ENCODE assay signal across 14 cellular contexts in the genomic region with DNA sequence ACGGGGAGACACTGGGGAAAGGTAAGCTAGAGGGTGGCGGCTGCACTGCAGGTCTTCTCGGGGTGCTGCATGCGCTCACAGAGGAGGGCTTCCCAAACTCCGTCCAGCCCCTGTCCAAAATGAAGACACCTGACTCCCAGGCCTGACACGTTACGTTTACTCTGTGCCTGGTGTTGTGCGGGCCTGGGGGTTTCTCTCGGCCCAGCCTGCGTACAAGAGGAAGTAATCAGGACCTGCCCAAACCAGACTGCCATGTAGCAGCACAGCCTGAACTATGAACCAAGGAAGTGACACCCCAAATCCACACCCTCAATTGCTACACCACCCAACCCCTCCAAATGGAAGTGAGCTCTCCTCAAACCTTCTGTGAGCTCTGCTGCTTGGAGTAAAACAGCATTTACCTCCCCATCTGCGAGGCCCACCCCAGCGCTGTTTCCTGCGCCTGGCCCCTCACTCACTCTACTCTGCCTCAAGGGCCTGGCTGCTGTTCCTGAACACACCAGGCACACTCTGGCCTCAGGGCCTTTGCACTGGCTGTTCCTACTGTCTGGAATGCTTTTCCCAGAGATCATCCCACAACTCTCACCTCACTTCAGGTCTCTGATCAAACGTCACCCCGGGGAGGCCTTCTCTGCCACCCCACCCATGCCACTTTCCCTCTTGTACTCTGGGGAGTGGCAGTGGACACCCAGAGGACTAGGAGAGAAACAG. TPM values are rescaled to one million over a fixed set of nuclear protein-coding genes. Genes with fewer than 3 reads are reported as not detected.
A peak's percentile ranks its signal among the peaks of the same experiment; 100 is the strongest.
DNase-seq lines count a peak whose midpoint lies in the region; ATAC-seq and TF ChIP-seq lines count a peak whose summit lies in the region.
"Had no signal": no experiment of that assay in that cellular context is flagged by ENCODE, and none has a peak within 500 bp of the region (broad histone marks: within the 10 kb centered on the region; RNA-seq: fewer than 3 reads in every experiment).

No MANE protein-coding gene starts in this region.

- H3K27me3 Mint-ChIP-seq in activated naive CD4-positive, alpha-beta T cell treated with anti-CD3 and anti-CD28 coated beads, Interleukin-2, amount 10 ng/mL, durations not matched to agents 7 days and 5 days, result no peaks in the 10 kb centered on the region
- peaks cover 5% of the 10 kb centered on the region for H3K27me3 Mint-ChIP-seq in brain
- H3K27me3 Mint-ChIP-seq in stimulated activated naive B cell treated with anti-CD40 and anti-IgM and Interleukin-4, amounts not matched to agents 10 μg/mL and 1 μg/mL and 100 μg/mL, for 72 hours, result no peaks in the 10 kb centered on the region

- peak overlapping the region; percentile 51 for H3K4me3 Mint-ChIP-seq in activated naive CD4-positive, alpha-beta T cell treated with anti-CD3 and anti-CD28 coated beads, Interleukin-2, amount 10 ng/mL, durations not matched to agents 7 days and 5 days
- H3K4me3 Mint-ChIP-seq in brain, result peak overlapping the region in 4 of 5 experiments; percentile 26 to 83 (median 60)
- peak overlapping the region; percentile 39 to 51 for H3K4me3 Mint-ChIP-seq in stimulated activated naive B cell treated with anti-CD40 and anti-IgM and Interleukin-4, amounts not matched to agents 10 μg/mL and 1 μg/mL and 100 μg/mL, for 72 hours

- intact Hi-C loops in heart left ventricle (cut with DNase I) (no loop called here), uterus (cut with DNase I; ENCODE audit: low total_unique reads) (no loop called here)

- H3K4me1 Mint-ChIP-seq in activated naive CD4-positive, alpha-beta T cell treated with anti-CD3 and anti-CD28 coated beads, Interleukin-2, amount 10 ng/mL, durations not matched to agents 7 days and 5 days, result peaks cover 37% of the 10 kb centered on the region
- peaks cover 41% of the 10 kb centered on the region for H3K4me1 Mint-ChIP-seq in brain
- H3K4me1 Mint-ChIP-seq in stimulated activated naive B cell treated with anti-CD40 and anti-IgM and Interleukin-4, amounts not matched to agents 10 μg/mL and 1 μg/mL and 100 μg/mL, for 72 hours, result peaks cover 32 to 57% of the 10 kb centered on the region in 2 donors

- no peaks in the 10 kb centered on the region for H3K9me3 Mint-ChIP-seq in activated naive CD4-positive, alpha-beta T cell treated with anti-CD3 and anti-CD28 coated beads, Interleukin-2, amount 10 ng/mL, durations not matched to agents 7 days and 5 days
- no peaks in the 10 kb centered on the region for H3K9me3 Mint-ChIP-seq in brain
- no peaks in the 10 kb centered on the region for H3K9me3 Mint-ChIP-seq in stimulated activated naive B cell treated with anti-CD40 and anti-IgM and Interleukin-4, amounts not matched to agents 10 μg/mL and 1 μg/mL and 100 μg/mL, for 72 hours

- H3K4me1 ChIP-seq in heart left ventricle, result peaks cover 0 to 25% (median 10%) of the 10 kb centered on the region in 12 donors
- H3K4me1 ChIP-seq in uterus, result no peaks in the 10 kb centered on the region

- peak overlapping the region; percentile 83 for H3K27ac Mint-ChIP-seq in activated naive CD4-positive, alpha-beta T cell treated with anti-CD3 and anti-CD28 coated beads, Interleukin-2, amount 10 ng/mL, durations not matched to agents 7 days and 5 days
- peak overlapping the region in 3 of 5 experiments; percentile 59 to 99 (median 63) for H3K27ac Mint-ChIP-seq in brain
- H3K27ac Mint-ChIP-seq in stimulated activated naive B cell treated with anti-CD40 and anti-IgM and Interleukin-4, amounts not matched to agents 10 μg/mL and 1 μg/mL and 100 μg/mL, for 72 hours, result peak overlapping the region; percentile 85

- H3K4me3 ChIP-seq in HL-60 (replicated peaks; ENCODE audit: insufficient read depth, low read length), result no peak overlapping the region
- no peak overlapping the region for H3K4me3 ChIP-seq in heart left ventricle
- no peak overlapping the region for H3K4me3 ChIP-seq in uterus
- H3K4me3 ChIP-seq: vagina had no signal

- TF ChIP-seq POLR2A in heart left ventricle (IDR thresholded peaks at IDR 0.05) (no peak), uterus (IDR thresholded peaks at IDR 0.05) (no peak)

- H3K27me3 ChIP-seq in HL-60 (ENCODE audit: insufficient read depth, poor library complexity, severe bottlenecking) (no peaks in the 10 kb centered on the region), heart left ventricle (no peaks in the 10 kb centered on the region), uterus (no peaks in the 10 kb centered on the region)
- H3K27me3 ChIP-seq: vagina had no signal

- H3K36me3 ChIP-seq in heart left ventricle, result peaks cover 0 to 54% (median 42%) of the 10 kb centered on the region in 9 donors
- no peaks in the 10 kb centered on the region for H3K36me3 ChIP-seq in uterus

- no peak for TF ChIP-seq CTCF in HL-60 (IDR thresholded peaks at IDR 0.05; ENCODE audit: insufficient read depth, low read length)
- TF ChIP-seq CTCF in brain (conservative IDR thresholded peaks at IDR 0.05), result no peak
- TF ChIP-seq CTCF in heart left ventricle (IDR thresholded peaks at IDR 0.05), result no peak
- no peak for TF ChIP-seq CTCF in uterus (IDR thresholded peaks at IDR 0.05)

- DNase-seq in activated naive CD4-positive, alpha-beta T cell treated with anti-CD3 and anti-CD28 coated beads, Interleukin-2, amount 10 ng/mL, durations not matched to agents 7 days and 5 days, result no peak
- no peak for DNase-seq in activated naive CD4-positive, alpha-beta T cell treated with anti-CD3 and anti-CD28 coated beads, Interleukin-2, amount 50 U/mL, for 16 hours
- DNase-seq in HL-60 (ENCODE audit: low read depth in 1 of 2, low spot score in 1 of 2), result peak; percentile 29 to 49
- no peak for DNase-seq in stimulated activated naive B cell treated with anti-CD40 and anti-IgM and Interleukin-4, amounts not matched to agents 10 μg/mL and 1 μg/mL and 100 μg/mL, for 72 hours
- DNase-seq in superior temporal gyrus (ENCODE audit: extremely low spot score), result no peak
- no peak for DNase-seq in heart left ventricle
- DNase-seq in uterus, result no peak
- DNase-seq: activated naive CD4-positive, alpha-beta T cell treated with Interleukin-2 at 50 U/mL for 16 hours; dermis blood vessel endothelial cell; EL; NCI-H2081 treated with DMSO at 0.1 percent for 48 hours had no signal

- peak in 1 of 2 donors; percentile 17 for ATAC-seq in stimulated activated naive B cell treated with anti-CD40 and anti-IgM and Interleukin-4, amounts not matched to agents 10 μg/mL and 1 μg/mL and 100 μg/mL, for 72 hours (replicated peaks)
- ATAC-seq in heart left ventricle, result no peak

- H3K9me3 ChIP-seq in heart left ventricle, result no peaks in the 10 kb centered on the region
- H3K9me3 ChIP-seq in uterus, result no peaks in the 10 kb centered on the region
- H3K9me3 ChIP-seq: vagina had no signal

- WGBS in heart left ventricle, 4 donors, result 81 to 92% (median 86%) methylated on average over 15 of the region's 15 CpGs

- CTCF ChIA-PET in activated naive CD4-positive, alpha-beta T cell treated with anti-CD3 and anti-CD28 coated beads, Interleukin-2, amount 10 ng/mL, durations not matched to agents 7 days and 5 days (lab: Charles Lee), result interaction anchor here (1.2 kb wide), 1 partner anchor 14 kb away, joined by 3 read pairs; no protein-coding TSS in a partner anchor

- H3K27ac ChIP-seq in HL-60 (replicated peaks) (peak overlapping the region; percentile 27; the same call in 1 of the 2 replicates), heart left ventricle (peak overlapping the region in 1 of 12 donors; percentile 42), uterus (no peak overlapping the region)
- H3K27ac ChIP-seq: vagina had no signal

- peaks cover 18% of the 10 kb centered on the region for H3K36me3 Mint-ChIP-seq in activated naive CD4-positive, alpha-beta T cell treated with anti-CD3 and anti-CD28 coated beads, Interleukin-2, amount 10 ng/mL, durations not matched to agents 7 days and 5 days
- peaks cover 28% of the 10 kb centered on the region for H3K36me3 Mint-ChIP-seq in brain
- peaks cover 32 to 37% of the 10 kb centered on the region in 2 donors for H3K36me3 Mint-ChIP-seq in stimulated activated naive B cell treated with anti-CD40 and anti-IgM and Interleukin-4, amounts not matched to agents 10 μg/mL and 1 μg/mL and 100 μg/mL, for 72 hours

RNA-seq across cellular contexts. Expression of a gene that starts 3.0 kb away (rescaled TPM):
- 97.1 TPM for polyA plus RNA-seq in brain (ENCODE audit: insufficient read depth, low read depth, low replicate concordance)
- 10 to 100 TPM; 25.7 to 42.0 (median 30.6) TPM for total RNA-seq in heart left ventricle
- 10 to 100 TPM; 56.4 to 76.0 TPM for polyA plus RNA-seq in heart left ventricle
- total RNA-seq in uterus, result 10 to 100 TPM in 3 of 4 donors, 1 to 10 TPM in 1; 1.3 to 37.4 (median 25.6) TPM

RNA-seq across cellular contexts. Expression of a gene that starts 6.9 kb away (rescaled TPM):
- polyA plus RNA-seq in brain (ENCODE audit: insufficient read depth, low read depth, low replicate concordance) (111 TPM), heart left ventricle (1 to 10 TPM; 1.6 to 1.8 TPM)
- total RNA-seq in heart left ventricle (1 to 10 TPM; 2.0 to 7.4 (median 3.6) TPM), uterus (10 to 100 TPM in 2 of 4 donors, 1 to 10 TPM in 1, not detected in 1; 4.1 to 17.1 (median 12.0) TPM)

RNA-seq across cellular contexts. Expression of a gene that starts 18.1 kb away (rescaled TPM):
- polyA plus RNA-seq in brain (ENCODE audit: insufficient read depth, low read depth, low replicate concordance) (61.8 TPM), heart left ventricle (10 to 100 TPM; 34.7 to 60.4 TPM)
- total RNA-seq in heart left ventricle (10 to 100 TPM; 28.6 to 59.9 (median 41.1) TPM), uterus (10 to 100 TPM in 2 of 4 donors, 1 to 10 TPM in 2; 5.6 to 70.4 (median 16.3) TPM)

RNA-seq across cellular contexts. Expression of a gene that starts 48.3 kb away (rescaled TPM):
- polyA plus RNA-seq in brain (ENCODE audit: insufficient read depth, low read depth, low replicate concordance), result 1.0 TPM
- total RNA-seq in heart left ventricle, result 10 to 100 TPM in 1 of 9 donors, 1 to 10 TPM in 4, under 1 TPM in 3, not detected in 1; 0.43 to 14.1 (median 1.2) TPM
- under 1 TPM; 0.72 to 0.79 TPM for polyA plus RNA-seq in heart left ventricle
- total RNA-seq in uterus, result 1 to 10 TPM in 1 of 4 donors, not detected in 3; 2.6 TPM
- total RNA-seq: dermis blood vessel endothelial cell, renal cortical epithelial cell, vagina had no signal

RNA-seq across cellular contexts. Expression of a gene that starts 48.3 kb away (rescaled TPM):
- polyA plus RNA-seq in brain (ENCODE audit: insufficient read depth, low read depth, low replicate concordance), result 7.0 TPM
- total RNA-seq in heart left ventricle, result 1 to 10 TPM in 8 of 9 donors, under 1 TPM in 1; 0.64 to 2.5 (median 1.9) TPM
- polyA plus RNA-seq in heart left ventricle, result 1 to 10 TPM; 2.7 to 3.1 TPM
- total RNA-seq in uterus, result 1 to 10 TPM in 3 of 4 donors, not detected in 1; 1.8 to 7.9 (median 2.4) TPM

Comparison
In these comparisons a context has a peak if more than half of its experiments do, and no peak if none do; other contexts are left out.
1. DNase-seq: peak in HL-60 (2 of 2); none in activated naive CD4-positive, alpha-beta T cell treated with anti-CD3 and anti-CD28 coated beads, Interleukin-2, amount 10 ng/mL, durations not matched to agents 7 days and 5 days (single experiment), activated naive CD4-positive, alpha-beta T cell treated with anti-CD3 and anti-CD28 coated beads, Interleukin-2, amount 50 U/mL, for 16 hours (single experiment), stimulated activated naive B cell treated with anti-CD40 and anti-IgM and Interleukin-4, amounts not matched to agents 10 μg/mL and 1 μg/mL and 100 μg/mL, for 72 hours (single experiment), superior temporal gyrus (single experiment), heart left ventricle (0 of 5) and uterus (0 of 2).
2. Peak in every context shown above with its lines, with median percentiles within 50 percentile points of each other: H3K27ac Mint-ChIP-seq and H3K4me3 Mint-ChIP-seq.